9 cellular contexts compared by ENCODE assay signal in genomic region chr22:40628354-40629042, GRCh38. TPM values are rescaled to one million over a fixed set of nuclear protein-coding genes. Genes with fewer than 3 reads are reported as not detected.
DNase-seq lines count a peak whose midpoint lies in the region; ATAC-seq and TF ChIP-seq lines count a peak whose summit lies in the region.
"Had no signal": no experiment of that assay in that cellular context is flagged by ENCODE, and none has a peak within 500 bp of the region (broad histone marks: within the 10 kb centered on the region; RNA-seq: fewer than 3 reads in every experiment).

No MANE protein-coding gene starts in this region.

- H3K4me1 ChIP-seq in Karpas-422 (ENCODE audit: low read length): peaks cover 14% of the 10 kb centered on the region
- H3K4me1 ChIP-seq in mucosa of stomach (ENCODE audit: control insufficient read depth, insufficient read depth, low read length): peaks cover 16% of the 10 kb centered on the region
- peaks cover 11% of the 10 kb centered on the region for H3K4me1 ChIP-seq in testis

- H3K27me3 ChIP-seq in GM06990 (replicated peaks; ENCODE audit: control insufficient read depth, insufficient read depth, low read length) (no peaks in the 10 kb centered on the region), Karpas-422 (ENCODE audit: low read length) (no peaks in the 10 kb centered on the region), mucosa of stomach (ENCODE audit: control insufficient read depth, insufficient read depth, low read length) (no peaks in the 10 kb centered on the region), testis (no peaks in the 10 kb centered on the region)

- no peak overlapping the region for H3K9ac ChIP-seq in Karpas-422 (ENCODE audit: low read length)
- peak overlapping the region; percentile 2 for H3K9ac ChIP-seq in mucosa of stomach (ENCODE audit: low read length)

- intact Hi-C loops in posterior cingulate gyrus (cut with DNase I) (no loop called here), testis (cut with DNase I; ENCODE audit: low total_unique reads) (no loop called here)

- no peaks in the 10 kb centered on the region for H3K9me2 ChIP-seq in Karpas-422 (replicated peaks; ENCODE audit: insufficient read depth, low read length)

- 80 to 84% methylated on average over 3 of the region's 3 CpGs for WGBS in testis, 2 donors

- H3K36me3 ChIP-seq in GM06990 (ENCODE audit: control insufficient read depth, insufficient read depth, low read length): no peaks in the 10 kb centered on the region
- 0 out of 2 replicates have a peak, but pooled peaks cover 4% of the 10 kb centered on the region for H3K36me3 ChIP-seq in Karpas-422 (ENCODE audit: insufficient read depth, low read length)
- H3K36me3 ChIP-seq in mucosa of stomach (ENCODE audit: control insufficient read depth, insufficient read depth, low read length): no peaks in the 10 kb centered on the region
- H3K36me3 ChIP-seq in testis (ENCODE audit: low read depth, missing control alignments): no peaks in the 10 kb centered on the region

- no peak for ATAC-seq in GM19395 (IDR thresholded peaks at IDR 0.05; ENCODE audit: unreplicated experiment)
- ATAC-seq: Panc1 had no signal

- peak overlapping the region; percentile 22 for H3K4me2 ChIP-seq in Karpas-422 (ENCODE audit: low read depth, low read length, poor library complexity, severe bottlenecking)

- TF ChIP-seq CTCF in GM06990 (IDR thresholded peaks at IDR 0.05; ENCODE audit: insufficient read depth, low read length, poor library complexity, severe bottlenecking): no peak
- no peak for TF ChIP-seq CTCF in testis (IDR thresholded peaks at IDR 0.05)

- TF ChIP-seq POLR2A in testis (IDR thresholded peaks at IDR 0.05): no peak

- peaks cover 95% of the 10 kb centered on the region for H3K79me2 ChIP-seq in Karpas-422 (ENCODE audit: low read length)

- H3K4me3 ChIP-seq in GM06990 (replicated peaks; ENCODE audit: low read depth, low read length) (no peak overlapping the region), Karpas-422 (ENCODE audit: low read length) (no peak overlapping the region), mucosa of stomach (ENCODE audit: low read length) (no peak overlapping the region), testis (no peak overlapping the region)

- H3K27ac ChIP-seq in Karpas-422 (ENCODE audit: low read length): peak overlapping the region; percentile 25; the same call in 1 of the 2 replicates
- no peak overlapping the region for H3K27ac ChIP-seq in testis

- H4K20me1 ChIP-seq in Karpas-422 (ENCODE audit: insufficient read depth, low read depth, low read length): peaks cover 47% of the 10 kb centered on the region; the same call in 1 of the 2 replicates

- no peak overlapping the region for H2AFZ ChIP-seq in Karpas-422 (ENCODE audit: low read length)

- H3K9me3 ChIP-seq in Karpas-422 (ENCODE audit: low read length) (no peaks in the 10 kb centered on the region), mucosa of stomach (ENCODE audit: control insufficient read depth, low read length) (no peaks in the 10 kb centered on the region), testis (no peaks in the 10 kb centered on the region)

- DNase-seq in GM06990 (ENCODE audit: extremely low read depth, insufficient read length) (peak; percentile 62), Karpas-422 (no peak), amniotic epithelial cell (ENCODE audit: low read depth) (peak; percentile 83), posterior cingulate gyrus (no peak), testis (no peak), RKO (ENCODE audit: low spot score) (no peak)

RNA-seq across cellular contexts. Expression of gene MRTFA, which starts 8.0 kb away (rescaled TPM):
- 37.2 and 51.6 TPM in 2 replicates for total RNA-seq in Karpas-422 (2014; rRNA removed; shearing (Covaris generic); ENCODE audit: low replicate concordance)
- total RNA-seq in testis: 100 to 1,000 TPM; 158 to 162 TPM
- 59.5 TPM for polyA plus RNA-seq in testis (ENCODE audit: insufficient read depth, low read depth, low replicate concordance)

RNA-seq across cellular contexts. Expression of gene MCHR1, which starts 50.8 kb away (rescaled TPM):
- total RNA-seq in Karpas-422 (2014; rRNA removed; shearing (Covaris generic); ENCODE audit: low replicate concordance): not detected in 2 replicates
- total RNA-seq in testis: under 1 TPM; 0.47 to 0.62 TPM
- 0.42 TPM for polyA plus RNA-seq in testis (ENCODE audit: insufficient read depth, low read depth, low replicate concordance)

Comparison
In these comparisons a context has a peak if more than half of its experiments do, and no peak if none do; other contexts are left out.
1. DNase-seq: peak in GM06990 (single experiment) and amniotic epithelial cell (single experiment); none in Karpas-422 (single experiment), posterior cingulate gyrus (0 of 10), testis (single experiment) and RKO (single experiment).